In the genomic region with DNA sequence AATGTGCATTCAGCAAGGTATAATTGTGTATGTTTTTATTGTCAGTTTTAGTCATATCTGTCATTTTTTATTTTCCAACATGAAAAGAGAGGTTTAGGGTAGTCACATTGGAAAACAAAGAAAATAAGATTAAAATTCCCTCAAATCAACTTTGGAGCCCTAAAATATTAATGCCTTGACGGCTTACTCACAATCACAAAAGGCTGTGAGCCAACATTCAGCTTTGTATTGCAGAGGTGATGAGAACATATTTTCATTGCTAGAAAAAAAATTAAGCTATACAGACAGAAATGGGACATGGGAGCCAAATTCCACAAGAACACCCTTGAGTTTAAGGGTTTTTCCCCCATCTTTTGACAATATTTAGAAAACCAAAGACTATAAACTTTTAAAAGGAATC, we compare ENCODE assay signal across 17 cellular contexts.
"Had no signal": no experiment of that assay in that cellular context is flagged by ENCODE, and none has a peak within 500 bp of the region (broad histone marks: within the 10 kb centered on the region; RNA-seq: fewer than 3 reads in every experiment).

No MANE protein-coding gene starts in this region.

- H3K36me3 ChIP-seq: gastrocnemius medialis, right lobe of liver, tibial nerve, WERI-Rb-1 had no signal

- H3K27me3 ChIP-seq: gastrocnemius medialis, right lobe of liver, tibial nerve had no signal

- DNase-seq: activated CD4-positive, alpha-beta T cell treated with anti-CD3 and anti-CD28 coated beads for 1 hour; activated CD4-positive, alpha-beta T cell treated with anti-CD3 and anti-CD28 coated beads, Interleukin-2, amount 50 U/mL, for 1 hour; activated CD8-positive, alpha-beta T cell treated with anti-CD3 and anti-CD28 coated beads, Interleukin-2, amount 10 ng/mL, durations not matched to agents 7 days and 5 days; aorta; effector memory CD4-positive, alpha-beta T cell; gastrocnemius medialis; head of caudate nucleus; hypothalamus; natural killer cell; right lobe of liver; stimulated activated CD4-positive, alpha-beta T cell treated with anti-CD3 and anti-CD28 coated beads, Interleukin-4, amount 100 ng/mL, for 24 hours; substantia nigra; T-helper 1 cell; WERI-Rb-1 had no signal

- H3K27ac ChIP-seq: parathyroid adenoma, right lobe of liver, tibial nerve, WERI-Rb-1 had no signal

- H3K4me3 ChIP-seq: gastrocnemius medialis, lung, right lobe of liver, tibial nerve had no signal

- H3K9me3 ChIP-seq: gastrocnemius medialis, right lobe of liver, tibial nerve had no signal

- H3K79me2 ChIP-seq: parathyroid adenoma had no signal

- H3K4me1 ChIP-seq: gastrocnemius medialis, parathyroid adenoma, right lobe of liver had no signal

- H2AFZ ChIP-seq: parathyroid adenoma had no signal
